ENCODE assay signal across 18 cellular contexts in genomic region chr10:118027397-118027796, GRCh38. TPM values are rescaled to one million over a fixed set of nuclear protein-coding genes. Genes with fewer than 3 reads are reported as not detected.
A peak's percentile ranks its signal among the peaks of the same experiment; 100 is the strongest.
DNase-seq lines count a peak whose midpoint lies in the region; FAIRE-seq and TF ChIP-seq lines count a peak whose summit lies in the region.
"Had no signal": no experiment of that assay in that cellular context is flagged by ENCODE, and none has a peak within 500 bp of the region (broad histone marks: within the 10 kb centered on the region; RNA-seq: fewer than 3 reads in every experiment).

No MANE protein-coding gene starts in this region.

- no peak for FAIRE-seq in urothelium cell line (lab: Jason Lieb, UNC)
- FAIRE-seq: A549, GM12891, GM18507 had no signal

- dilution Hi-C loops in mammary epithelial cell (cut with HindIII; ENCODE audit: low sequenced_read_pairs) = no loop called here

- H4K8ac ChIP-seq in neuronal stem cell (ENCODE audit: low read depth, low read length) = no peak overlapping the region

- in situ Hi-C loops in mammary epithelial cell (cut with MboI; ENCODE audit: low sequenced_read_pairs in 2 of 2) = no loop called here

- H3K27me3 ChIP-seq in mammary epithelial cell (ENCODE audit: insufficient read depth, low read length) (no peaks in the 10 kb centered on the region), neuronal stem cell (ENCODE audit: control insufficient read depth in 3 of 3, insufficient read depth in 3 of 3, low read depth in 1 of 3, low read length in 3 of 3) (no peaks in the 10 kb centered on the region)

- no peak overlapping the region for H2AK5ac ChIP-seq in neuronal stem cell (ENCODE audit: low read depth, low read length)

- H3K4me1 ChIP-seq in mammary epithelial cell (ENCODE audit: insufficient read depth, low read length) (no peaks in the 10 kb centered on the region), neuronal stem cell (ENCODE audit: control insufficient read depth in 2 of 2, insufficient read depth in 1 of 2, low read depth in 1 of 2, low read length in 2 of 2) (peaks cover 0 to 3% of the 10 kb centered on the region in 2 donors)
- H3K4me1 ChIP-seq: A549 had no signal

- H3K36me3 ChIP-seq in mammary epithelial cell (ENCODE audit: insufficient read depth, low read length) = no peaks in the 10 kb centered on the region
- peaks cover 0 to 2% of the 10 kb centered on the region in 2 donors for H3K36me3 ChIP-seq in neuronal stem cell (replicated peaks in 1 of 2; ENCODE audit: control insufficient read depth in 2 of 2, insufficient read depth in 2 of 2, low read length in 2 of 2)

- H3K4ac ChIP-seq in neuronal stem cell (ENCODE audit: low read length) = no peak overlapping the region

- no peak overlapping the region for H3K4me3 ChIP-seq in mammary epithelial cell (replicated peaks in 1 of 3; ENCODE audit: insufficient read depth in 1 of 3, low read depth in 2 of 3, low read length in 3 of 3)
- no peak overlapping the region for H3K4me3 ChIP-seq in neuronal stem cell (ENCODE audit: low read length in 2 of 2)
- H3K4me3 ChIP-seq: A549 had no signal

- H3K36me3 Mint-ChIP-seq in MCF 10A (ENCODE audit: insufficient read depth, unreplicated experiment) = peaks cover 6% of the 10 kb centered on the region

- no peak overlapping the region for H2BK12ac ChIP-seq in neuronal stem cell (ENCODE audit: low read length)

- POLR2A ChIA-PET in MCF 10A (lab: Yijun Ruan, JAX) = interaction anchor here (1.0 kb wide), 1 partner anchor 9 kb away, joined by 4 read pairs; no protein-coding TSS in a partner anchor

- peaks cover 13% of the 10 kb centered on the region for H3K4me1 Mint-ChIP-seq in MCF 10A (ENCODE audit: insufficient read depth, unreplicated experiment)

- DNase-seq in mammary epithelial cell (peak; percentile 32), MCF 10A (ENCODE audit: unreplicated experiment) (no peak), epidermal melanocyte (ENCODE audit: insufficient read length, low spot score) (peak; percentile 56), medulla oblongata (ENCODE audit: extremely low spot score) (peak; percentile 73), urothelium cell line (ENCODE audit: low spot score) (no peak), 8988T (no peak), neuronal stem cell (ENCODE audit: low spot score) (no peak)
- no peak for DNase-seq in stimulated activated CD4-positive, alpha-beta T cell treated with anti-CD3 and anti-CD28 coated beads, Interleukin-15, amount 100 ng/mL, for 24 hours
- DNase-seq: C1 segment of cervical spinal cord, DND-41, NCI-H1092 treated with DMSO at 0.1 percent for 48 hours, NCI-H2081 treated with DMSO at 0.1 percent for 48 hours, NCI-H2227 treated with DMSO at 0.1 percent for 48 hours, NCI-H524, SHP77 treated with DMSO at 0.1 percent for 48 hours had no signal

- TF ChIP-seq CTCF in mammary epithelial cell (conservative IDR thresholded peaks at IDR 0.05 in 1 of 2, IDR thresholded peaks at IDR 0.05 in 1 of 2; ENCODE audit: extremely low read depth in 1 of 2, insufficient read depth in 1 of 2, low read depth in 1 of 2, low read length in 2 of 2) (no peak), MCF 10A (IDR thresholded peaks at IDR 0.05; ENCODE audit: unreplicated experiment) (no peak)

- intact Hi-C loops in mammary epithelial cell (cut with micrococcal nuclease) (no loop called here), MCF 10A (cut with micrococcal nuclease) (no loop called here)

- H3K14ac ChIP-seq in neuronal stem cell (ENCODE audit: low read length) = no peak overlapping the region

- WGBS in mammary epithelial cell (ENCODE audit: low coverage, missing lambda C conversion rate) = 75% methylated on average over 2 of the region's 2 CpGs
- WGBS in neuronal stem cell (ENCODE audit: extremely low coverage in 2 of 2, insufficient read length in 2 of 2, insufficient replicate concordance in 1 of 2), 2 donors = no CpG with 5 or more reads among the region's 2 CpGs

- no peak overlapping the region for H2BK120ac ChIP-seq in neuronal stem cell (ENCODE audit: low read depth, low read length)

- no peak overlapping the region for H3K27ac Mint-ChIP-seq in MCF 10A (ENCODE audit: low read depth, unreplicated experiment)

- H3K4me3 Mint-ChIP-seq in MCF 10A (ENCODE audit: unreplicated experiment) = no peak overlapping the region

- H3K27me3 Mint-ChIP-seq in MCF 10A (ENCODE audit: insufficient read depth, unreplicated experiment) = no peaks in the 10 kb centered on the region

- no peak overlapping the region for H3K23ac ChIP-seq in neuronal stem cell (ENCODE audit: low read depth, low read length, poor library complexity)

- no peak overlapping the region for H2BK5ac ChIP-seq in neuronal stem cell (ENCODE audit: low read length)

- CTCF ChIA-PET in mammary epithelial cell (lab: Charles Lee; ENCODE audit: low non-redundant PET) = interaction anchor here (0.6 kb wide), 1 partner anchor 178 kb away, joined by 3 read pairs; no protein-coding TSS in a partner anchor
- CTCF ChIA-PET in MCF 10A (lab: Yijun Ruan, JAX) = interaction anchor here (1.0 to 1.1 kb wide), 2 partner anchors 27 to 167 kb away, joined by 3 to 4 read pairs; no protein-coding TSS in a partner anchor

- H3K18ac ChIP-seq in neuronal stem cell (ENCODE audit: low read length) = no peak overlapping the region

- H4K91ac ChIP-seq in neuronal stem cell (ENCODE audit: low read depth, low read length, poor library complexity) = no peak overlapping the region

- H3K9me3 Mint-ChIP-seq in MCF 10A (ENCODE audit: unreplicated experiment) = no peaks in the 10 kb centered on the region

- BruUV-seq in mammary epithelial cell (replicated peaks; lab: Mats Ljungman, UMichigan) = no TSS peak
- BruUV-seq in MCF 10A (replicated peaks; lab: Mats Ljungman, UMichigan) = no TSS peak

- no peak overlapping the region for H2BK15ac ChIP-seq in neuronal stem cell (ENCODE audit: low read length)

- H3K4me2 ChIP-seq in mammary epithelial cell (ENCODE audit: insufficient read depth, low read depth, low read length) (peak overlapping the region; percentile 7), neuronal stem cell (ENCODE audit: insufficient read depth, low read length, poor library complexity, severe bottlenecking) (no peak overlapping the region)
- H3K4me2 ChIP-seq: A549 had no signal

- no peaks in the 10 kb centered on the region for H3K79me1 ChIP-seq in neuronal stem cell (ENCODE audit: low read depth, low read length)

- H3K79me2 ChIP-seq in mammary epithelial cell (ENCODE audit: insufficient read depth, low read length) = no peaks in the 10 kb centered on the region

- no peak overlapping the region for H3K9ac ChIP-seq in mammary epithelial cell (ENCODE audit: insufficient read depth, low read length)
- H3K9ac ChIP-seq in neuronal stem cell (ENCODE audit: low read depth, low read length, poor library complexity) = no peak overlapping the region

- no peak overlapping the region for H2AFZ ChIP-seq in mammary epithelial cell (ENCODE audit: low read depth, low read length)
- H2AFZ ChIP-seq in neuronal stem cell (ENCODE audit: low read length) = no peak overlapping the region

- no peak overlapping the region for H3K27ac ChIP-seq in mammary epithelial cell (ENCODE audit: insufficient read depth, low read depth, low read length)
- no peak overlapping the region for H3K27ac ChIP-seq in neuronal stem cell (replicated peaks; ENCODE audit: low read length)
- H3K27ac ChIP-seq: A549 had no signal

- no peaks in the 10 kb centered on the region for H3K9me3 ChIP-seq in mammary epithelial cell (replicated peaks; ENCODE audit: insufficient read depth, low read length)
- H3K9me3 ChIP-seq in neuronal stem cell (replicated peaks in 1 of 2; ENCODE audit: control insufficient read depth in 2 of 2, insufficient read depth in 1 of 2, low read depth in 1 of 2, low read length in 2 of 2) = no peaks in the 10 kb centered on the region
- H3K9me3 ChIP-seq: A549 had no signal

- H4K20me1 ChIP-seq in mammary epithelial cell (ENCODE audit: insufficient read depth, low read length) = no peaks in the 10 kb centered on the region

RNA-seq across cellular contexts. Expression of gene RAB11FIP2, which starts 19.3 kb away (rescaled TPM):
- 10 to 100 TPM; 16.6 to 22.3 TPM for total RNA-seq in mammary epithelial cell
- 4.1 TPM for polyA plus RNA-seq in mammary epithelial cell
- polyA minus RNA-seq in mammary epithelial cell = 2.0 TPM
- 23.9 and 27.1 TPM in 2 replicates for total RNA-seq in MCF 10A (2022)
- 31.5 TPM for polyA plus RNA-seq in neuronal stem cell (2013, experiment 1 of 2)
- 33.9 TPM for polyA plus RNA-seq in neuronal stem cell (2013, experiment 2 of 2)

Comparison
In these comparisons a context has a peak if more than half of its experiments do, and no peak if none do; other contexts are left out.
1. DNase-seq: peak in mammary epithelial cell (single experiment), epidermal melanocyte (single experiment) and medulla oblongata (single experiment); none in MCF 10A (single experiment), stimulated activated CD4-positive, alpha-beta T cell treated with anti-CD3 and anti-CD28 coated beads, Interleukin-15, amount 100 ng/mL, for 24 hours (single experiment), urothelium cell line (single experiment), 8988T (single experiment) and neuronal stem cell (single experiment).